10 cellular contexts compared by ENCODE assay signal in genomic region chr17:78120971-78121800, GRCh38. TPM values are rescaled to one million over a fixed set of nuclear protein-coding genes. Genes with fewer than 3 reads are reported as not detected.
DNase-seq lines count a peak whose midpoint lies in the region; ATAC-seq, FAIRE-seq and TF ChIP-seq lines count a peak whose summit lies in the region.
"Had no signal": no experiment of that assay in that cellular context is flagged by ENCODE, and none has a peak within 500 bp of the region (broad histone marks: within the 10 kb centered on the region; RNA-seq: fewer than 3 reads in every experiment).

No MANE protein-coding gene starts in this region.

- peaks cover 56% of the 10 kb centered on the region for H3K4me1 Mint-ChIP-seq in activated naive CD8-positive, alpha-beta T cell (ENCODE audit: low read depth)
- H3K4me1 Mint-ChIP-seq in glutamatergic neuron (ENCODE audit: low read depth, unreplicated experiment), result no peaks in the 10 kb centered on the region

- no peaks in the 10 kb centered on the region for H3K27me3 ChIP-seq in OCI-LY1 (ENCODE audit: insufficient read depth, low read length)
- H3K27me3 ChIP-seq in small intestine (ENCODE audit: control insufficient read depth in 2 of 2, insufficient read depth in 2 of 2, low read length in 2 of 2), result no peaks in the 10 kb centered on the region
- no peaks in the 10 kb centered on the region for H3K27me3 ChIP-seq in esophagus squamous epithelium

- H3K27ac ChIP-seq in OCI-LY1 (ENCODE audit: low read depth, low read length, poor library complexity, severe bottlenecking) (peak overlapping the region; percentile 50), small intestine (ENCODE audit: low read depth in 1 of 2, low read length in 1 of 2) (peak overlapping the region; percentile 54 to 76), esophagus squamous epithelium (peak overlapping the region in 2 of 4 donors; percentile 17 to 52)
- H3K27ac ChIP-seq: thoracic aorta had no signal

- H3K27me3 Mint-ChIP-seq in activated naive CD8-positive, alpha-beta T cell, result no peaks in the 10 kb centered on the region
- peaks cover 5% of the 10 kb centered on the region for H3K27me3 Mint-ChIP-seq in glutamatergic neuron (ENCODE audit: unreplicated experiment)

- peak overlapping the region; percentile 78 for H3K27ac Mint-ChIP-seq in activated naive CD8-positive, alpha-beta T cell
- no peak overlapping the region for H3K27ac Mint-ChIP-seq in glutamatergic neuron (ENCODE audit: unreplicated experiment)

- TF ChIP-seq CTCF in OCI-LY1 (IDR thresholded peaks at IDR 0.05; ENCODE audit: low read length) (no peak), esophagus squamous epithelium (IDR thresholded peaks at IDR 0.05) (no peak), glutamatergic neuron (IDR thresholded peaks at IDR 0.05; ENCODE audit: partially characterized antibody, unreplicated experiment) (no peak)

- peak overlapping the region; percentile 6; the same call in 1 of the 2 replicates for H3K9ac ChIP-seq in OCI-LY1 (ENCODE audit: low read length)

- H3K4me1 ChIP-seq in OCI-LY1 (ENCODE audit: insufficient read depth, low read length, severe bottlenecking) (peaks cover 51% of the 10 kb centered on the region), small intestine (ENCODE audit: control insufficient read depth in 2 of 2, insufficient read depth in 1 of 2, low read depth in 1 of 2, low read length in 1 of 2) (no peaks in the 10 kb centered on the region), esophagus squamous epithelium (peaks cover 16 to 53% (median 21%) of the 10 kb centered on the region in 3 donors)

- H2AFZ ChIP-seq in OCI-LY1 (ENCODE audit: low read length), result no peak overlapping the region

- peak; percentile 44 for TF ChIP-seq POLR2A in GM18505 (IDR thresholded peaks at IDR 0.05; ENCODE audit: borderline replicate concordance, extremely low read depth, insufficient read depth, insufficient read length)
- no peak for TF ChIP-seq POLR2A in esophagus squamous epithelium (IDR thresholded peaks at IDR 0.05)

- H3K36me3 ChIP-seq in OCI-LY1 (ENCODE audit: insufficient read depth, low read length) (peaks cover 42% of the 10 kb centered on the region), small intestine (ENCODE audit: control insufficient read depth in 2 of 2, insufficient read depth in 2 of 2, low read length in 2 of 2) (peaks cover 12 to 13% of the 10 kb centered on the region in 2 donors), esophagus squamous epithelium (peaks cover 15 to 89% (median 26%) of the 10 kb centered on the region in 3 donors)
- H3K36me3 ChIP-seq: thoracic aorta had no signal

- 72 to 87% (median 75%) methylated on average over 25 to 35 of the region's 35 CpGs for WGBS in small intestine, 3 donors
- WGBS in esophagus squamous epithelium, 2 donors, result 73 to 86% methylated on average over 10 to 12 of the region's 35 CpGs

- peak overlapping the region; percentile 20 for H3K4me3 ChIP-seq in OCI-LY1 (ENCODE audit: low read depth, low read length, poor library complexity, severe bottlenecking)
- H3K4me3 ChIP-seq in small intestine (ENCODE audit: low read depth in 1 of 2, low read length in 2 of 2), result peak overlapping the region in 1 of 2 donors; percentile 32
- H3K4me3 ChIP-seq in esophagus squamous epithelium, result peak overlapping the region in 2 of 4 donors; percentile 7 to 37
- H3K4me3 ChIP-seq: thoracic aorta had no signal

- intact Hi-C loops in esophagus squamous epithelium (cut with DNase I), result no loop called here

- no peak for FAIRE-seq in small intestine (lab: Jason Lieb, UNC)

- H3K36me3 Mint-ChIP-seq in activated naive CD8-positive, alpha-beta T cell, result peaks cover 9% of the 10 kb centered on the region
- H3K36me3 Mint-ChIP-seq in glutamatergic neuron (ENCODE audit: unreplicated experiment), result no peaks in the 10 kb centered on the region

- H3K4me3 Mint-ChIP-seq in activated naive CD8-positive, alpha-beta T cell, result peak overlapping the region; percentile 82
- no peak overlapping the region for H3K4me3 Mint-ChIP-seq in glutamatergic neuron (ENCODE audit: unreplicated experiment)

- H3K9me3 ChIP-seq in OCI-LY1 (ENCODE audit: low read length), result no peaks in the 10 kb centered on the region
- H3K9me3 ChIP-seq in small intestine (ENCODE audit: control insufficient read depth, low read depth), result no peaks in the 10 kb centered on the region
- H3K9me3 ChIP-seq in esophagus squamous epithelium, result no peaks in the 10 kb centered on the region
- H3K9me3 ChIP-seq: thoracic aorta had no signal

- H3K4me2 ChIP-seq in OCI-LY1 (ENCODE audit: low read length), result peak overlapping the region; percentile 34

- H3K79me2 ChIP-seq in OCI-LY1 (ENCODE audit: insufficient read depth, low read length), result no peaks in the 10 kb centered on the region

- H4K20me1 ChIP-seq in OCI-LY1 (ENCODE audit: insufficient read depth, low read length), result no peaks in the 10 kb centered on the region

- ATAC-seq in GM18505 (IDR thresholded peaks at IDR 0.05; ENCODE audit: unreplicated experiment) (no peak), HG03460 (IDR thresholded peaks at IDR 0.05; ENCODE audit: unreplicated experiment) (no peak)

- DNase-seq in small intestine (peak; percentile 56), esophagus squamous epithelium (lab: John Stamatoyannopoulos, UW) (no peak), mesenteric fat pad (ENCODE audit: low spot score) (no peak), glutamatergic neuron (no peak)

- H3K9me3 Mint-ChIP-seq in activated naive CD8-positive, alpha-beta T cell (ENCODE audit: low read depth), result no peaks in the 10 kb centered on the region
- peaks cover 2% of the 10 kb centered on the region for H3K9me3 Mint-ChIP-seq in glutamatergic neuron (ENCODE audit: unreplicated experiment)

- H3F3A ChIP-seq in OCI-LY1 (ENCODE audit: insufficient read depth, low read length), result no peaks in the 10 kb centered on the region

- no peaks in the 10 kb centered on the region for H3K9me2 ChIP-seq in OCI-LY1 (ENCODE audit: low read depth, low read length)

RNA-seq across cellular contexts. Expression of gene TMC6, which starts 7.4 kb away (rescaled TPM):
- polyA plus RNA-seq in small intestine, result 10 to 100 TPM; 29.7 to 51.1 (median 50.0) TPM
- 10 to 100 TPM; 13.3 to 39.6 (median 32.2) TPM for total RNA-seq in esophagus squamous epithelium
- total RNA-seq in mesenteric fat pad, result 117 TPM
- 1.1 TPM for total RNA-seq in glutamatergic neuron (ENCODE audit: unreplicated experiment)

RNA-seq across cellular contexts. Expression of gene TMC8, which starts 9.4 kb away (rescaled TPM):
- 1 to 10 TPM; 1.3 to 5.7 (median 4.1) TPM for polyA plus RNA-seq in small intestine
- total RNA-seq in esophagus squamous epithelium (1 to 10 TPM in 3 of 4 donors, under 1 TPM in 1; 1.00 to 5.7 (median 1.5) TPM), mesenteric fat pad (8.4 TPM), glutamatergic neuron (ENCODE audit: unreplicated experiment) (not detected)

RNA-seq across cellular contexts. Expression of gene C17orf99, which starts 25.0 kb away (rescaled TPM):
- under 1 TPM in 1 of 3 donors, not detected in 2; 0.19 TPM for polyA plus RNA-seq in small intestine
- total RNA-seq in esophagus squamous epithelium, result under 1 TPM in 2 of 4 donors, not detected in 2; 0.19 to 0.21 TPM
- total RNA-seq in mesenteric fat pad, result not detected
- total RNA-seq in glutamatergic neuron (ENCODE audit: unreplicated experiment), result not detected
- total RNA-seq: dermis microvascular lymphatic vessel endothelial cell, thoracic aorta had no signal

RNA-seq across cellular contexts. Expression of gene SYNGR2, which starts 47.2 kb away (rescaled TPM):
- 100 to 1,000 TPM in 1 of 3 donors, 10 to 100 TPM in 2; 46.5 to 187 (median 73.0) TPM for polyA plus RNA-seq in small intestine
- total RNA-seq in esophagus squamous epithelium, result 10 to 100 TPM; 41.2 to 93.9 (median 75.7) TPM
- 93.5 TPM for total RNA-seq in mesenteric fat pad
- 3.2 TPM for total RNA-seq in glutamatergic neuron (ENCODE audit: unreplicated experiment)
